22 cellular contexts compared by ENCODE assay signal in the genomic region with DNA sequence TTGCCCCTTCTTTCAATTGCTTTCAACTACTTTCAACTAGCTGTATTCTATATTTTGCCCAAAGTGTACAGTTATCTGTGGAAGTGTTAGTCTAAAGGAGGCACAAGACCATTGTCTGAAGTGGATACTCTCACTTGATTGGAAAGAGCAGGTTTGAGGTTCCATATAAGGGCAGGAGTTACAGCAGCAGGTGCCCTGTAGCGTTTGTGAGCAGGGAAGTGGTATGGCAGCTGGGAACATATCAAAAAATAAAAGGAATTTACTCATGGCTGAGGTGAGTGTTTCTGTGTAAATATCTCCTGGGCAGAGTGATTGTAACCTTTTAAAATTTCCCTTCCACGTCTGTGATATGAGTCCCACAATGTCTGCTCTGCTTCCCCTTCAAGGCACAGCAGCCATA. TPM values are rescaled to one million over a fixed set of nuclear protein-coding genes. Genes with fewer than 3 reads are reported as not detected.
DNase-seq lines count a peak whose midpoint lies in the region; ATAC-seq and TF ChIP-seq lines count a peak whose summit lies in the region.
"Had no signal": no experiment of that assay in that cellular context is flagged by ENCODE, and none has a peak within 500 bp of the region (broad histone marks: within the 10 kb centered on the region; RNA-seq: fewer than 3 reads in every experiment).

No MANE protein-coding gene starts in this region.

- H3K9me3 Mint-ChIP-seq in stimulated activated naive B cell treated with anti-CD40 and anti-IgM and Interleukin-4, amounts not matched to agents 10 μg/mL and 1 μg/mL and 100 μg/mL, for 72 hours: no peaks in the 10 kb centered on the region
- H3K9me3 Mint-ChIP-seq: activated T-cell treated with anti-CD3 and anti-CD28 coated beads, Interleukin-2, amount 50 U/mL, for 24 hours; central memory CD8-positive, alpha-beta T cell; natural killer cell treated with Interleukin-12 subunit alpha and Interleukin-12 subunit beta and Interleukin-15 and Interleukin-18, amount 100 ng/mL, for 72 hours had no signal

- intact Hi-C loops in PC-3 (cut with micrococcal nuclease) (no loop called here), dorsolateral prefrontal cortex (cut with DNase I) (no loop called here)

- no peak overlapping the region for H3K4me3 ChIP-seq in PC-3 (ENCODE audit: low read length)
- no peak overlapping the region for H3K4me3 ChIP-seq in dorsolateral prefrontal cortex
- H3K4me3 ChIP-seq: left ventricle myocardium inferior, right lobe of liver, SJCRH30, transverse colon had no signal

- ATAC-seq in PC-3 (peak; percentile 45), HG02763 (IDR thresholded peaks at IDR 0.05; ENCODE audit: unreplicated experiment) (no peak)
- ATAC-seq in stimulated activated naive B cell treated with anti-CD40 and anti-IgM and Interleukin-4, amounts not matched to agents 10 μg/mL and 1 μg/mL and 100 μg/mL, for 72 hours (replicated peaks): peak; percentile 36 to 45
- ATAC-seq: natural killer cell treated with Interleukin-12 subunit alpha and Interleukin-12 subunit beta and Interleukin-15 and Interleukin-18, amount 100 ng/mL, for 72 hours; right lobe of liver had no signal

- H3K9me2 ChIP-seq in PC-3 (replicated peaks; ENCODE audit: low read length): no peaks in the 10 kb centered on the region

- no peaks in the 10 kb centered on the region for H3K36me3 ChIP-seq in PC-3 (ENCODE audit: low read depth, low read length)
- H3K36me3 ChIP-seq: left ventricle myocardium inferior, right lobe of liver, SJCRH30, transverse colon had no signal

- H3K9ac ChIP-seq in PC-3 (ENCODE audit: low read length): no peak overlapping the region

- BruUV-seq in PC-3 (replicated peaks; lab: Mats Ljungman, UMichigan): no TSS peak

- DNase-seq in NCI-H510A treated with DMSO at 0.1 percent for 48 hours (lab: John Stamatoyannopoulos, UW) (peak; percentile 6), NCI-H510A (lab: John Stamatoyannopoulos, UW) (no peak), NCI-H2029 treated with DMSO at 0.1 percent for 48 hours (lab: John Stamatoyannopoulos, UW) (peak; percentile 82), PC-3 (no peak), NCI-H446 (lab: John Stamatoyannopoulos, UW) (no peak), dorsolateral prefrontal cortex (no peak)
- no peak for DNase-seq in stimulated activated naive B cell treated with anti-CD40 and anti-IgM and Interleukin-4, amounts not matched to agents 10 μg/mL and 1 μg/mL and 100 μg/mL, for 72 hours
- DNase-seq: activated naive CD4-positive, alpha-beta T cell treated with anti-CD3 and anti-CD28 coated beads for 36 hours; activated T-cell treated with anti-CD3 and anti-CD28 coated beads, Interleukin-2, amount 50 U/mL, for 24 hours; COR-L47; IMR-90; left ventricle myocardium inferior; midbrain; NCI-H1436 treated with DMSO at 0.1 percent for 48 hours; right lobe of liver; transverse colon had no signal

- H4K20me1 ChIP-seq in PC-3 (ENCODE audit: low read length): no peaks in the 10 kb centered on the region

- TF ChIP-seq CTCF in PC-3 (conservative IDR thresholded peaks at IDR 0.05; ENCODE audit: low read depth, low read length): no peak
- no peak for TF ChIP-seq CTCF in dorsolateral prefrontal cortex (IDR thresholded peaks at IDR 0.05 in 54 of 56, conservative IDR thresholded peaks at IDR 0.05 in 2 of 56; ENCODE audit: low read depth in 1 of 56, partially characterized antibody in 56 of 56)

- peaks cover 5 to 25% of the 10 kb centered on the region in 2 donors for H3K4me1 Mint-ChIP-seq in stimulated activated naive B cell treated with anti-CD40 and anti-IgM and Interleukin-4, amounts not matched to agents 10 μg/mL and 1 μg/mL and 100 μg/mL, for 72 hours
- H3K4me1 Mint-ChIP-seq: B cell; central memory CD8-positive, alpha-beta T cell had no signal

- no peak overlapping the region for H3K4me2 ChIP-seq in PC-3 (ENCODE audit: low read length)

- H3K4me1 ChIP-seq in PC-3 (ENCODE audit: insufficient read depth, low read length): no peaks in the 10 kb centered on the region
- H3K4me1 ChIP-seq: left ventricle myocardium inferior, right lobe of liver, transverse colon had no signal

- H3K27me3 Mint-ChIP-seq in stimulated activated naive B cell treated with anti-CD40 and anti-IgM and Interleukin-4, amounts not matched to agents 10 μg/mL and 1 μg/mL and 100 μg/mL, for 72 hours: peaks cover 6 to 17% of the 10 kb centered on the region in 2 donors

- CTCF ChIA-PET in PC-3 (lab: Charles Lee): no interaction called here

- no peaks in the 10 kb centered on the region for H3K79me2 ChIP-seq in PC-3 (ENCODE audit: low read length)

- H3K4me3 Mint-ChIP-seq in stimulated activated naive B cell treated with anti-CD40 and anti-IgM and Interleukin-4, amounts not matched to agents 10 μg/mL and 1 μg/mL and 100 μg/mL, for 72 hours: no peak overlapping the region
- H3K4me3 Mint-ChIP-seq: activated naive CD4-positive, alpha-beta T cell treated with anti-CD3 and anti-CD28 coated beads for 36 hours; activated T-cell treated with anti-CD3 and anti-CD28 coated beads, Interleukin-2, amount 50 U/mL, for 24 hours; B cell; central memory CD8-positive, alpha-beta T cell; natural killer cell treated with Interleukin-12 subunit alpha and Interleukin-12 subunit beta and Interleukin-15 and Interleukin-18, amount 100 ng/mL, for 72 hours had no signal

- no peak overlapping the region for H3K27ac ChIP-seq in PC-3 (ENCODE audit: low read length)
- no peak overlapping the region for H3K27ac ChIP-seq in dorsolateral prefrontal cortex
- H3K27ac ChIP-seq: epithelial cell of prostate, left ventricle myocardium inferior, right lobe of liver, SJCRH30, transverse colon had no signal

- peak overlapping the region; percentile 37 for H3K27ac Mint-ChIP-seq in stimulated activated naive B cell treated with anti-CD40 and anti-IgM and Interleukin-4, amounts not matched to agents 10 μg/mL and 1 μg/mL and 100 μg/mL, for 72 hours
- H3K27ac Mint-ChIP-seq: activated naive CD4-positive, alpha-beta T cell treated with anti-CD3 and anti-CD28 coated beads for 36 hours; activated T-cell treated with anti-CD3 and anti-CD28 coated beads, Interleukin-2, amount 50 U/mL, for 24 hours; B cell; natural killer cell treated with Interleukin-12 subunit alpha and Interleukin-12 subunit beta and Interleukin-15 and Interleukin-18, amount 100 ng/mL, for 72 hours had no signal

- H3K27me3 ChIP-seq in PC-3 (ENCODE audit: low read length) (no peaks in the 10 kb centered on the region), dorsolateral prefrontal cortex (peaks cover 0 to 5% (median 0%) of the 10 kb centered on the region in 45 donors)
- H3K27me3 ChIP-seq: right lobe of liver, SJCRH30, transverse colon had no signal

- H3K9me3 ChIP-seq in PC-3 (ENCODE audit: low read length): no peaks in the 10 kb centered on the region
- H3K9me3 ChIP-seq: left ventricle myocardium inferior, right lobe of liver, SJCRH30, transverse colon had no signal

- no peak overlapping the region for H2AFZ ChIP-seq in PC-3 (ENCODE audit: low read length)

- no peaks in the 10 kb centered on the region for H3F3A ChIP-seq in PC-3 (ENCODE audit: low read length, unreplicated experiment)

- POLR2A ChIA-PET in PC-3 (lab: Charles Lee; ENCODE audit: unreplicated experiment): no interaction called here

- H3K36me3 Mint-ChIP-seq in stimulated activated naive B cell treated with anti-CD40 and anti-IgM and Interleukin-4, amounts not matched to agents 10 μg/mL and 1 μg/mL and 100 μg/mL, for 72 hours: no peaks in the 10 kb centered on the region
- H3K36me3 Mint-ChIP-seq: natural killer cell treated with Interleukin-12 subunit alpha and Interleukin-12 subunit beta and Interleukin-15 and Interleukin-18, amount 100 ng/mL, for 72 hours had no signal

RNA-seq across cellular contexts. Expression of a gene that starts 38.5 kb away (rescaled TPM):
- total RNA-seq in PC-3 (2014; rRNA removed) (21.6 and 24.7 TPM in 2 replicates), dorsolateral prefrontal cortex (10 to 100 TPM; 32.6 to 60.2 (median 43.7) TPM)

Comparison
In these comparisons a context has a peak if more than half of its experiments do, and no peak if none do; other contexts are left out.
1. DNase-seq: peak in NCI-H510A treated with DMSO at 0.1 percent for 48 hours (single experiment) and NCI-H2029 treated with DMSO at 0.1 percent for 48 hours (single experiment); none in NCI-H510A (single experiment), PC-3 (single experiment), stimulated activated naive B cell treated with anti-CD40 and anti-IgM and Interleukin-4, amounts not matched to agents 10 μg/mL and 1 μg/mL and 100 μg/mL, for 72 hours (single experiment), NCI-H446 (0 of 2) and dorsolateral prefrontal cortex (0 of 10).